Comparison of ENCODE assay signal across 8 cellular contexts in the genomic region with DNA sequence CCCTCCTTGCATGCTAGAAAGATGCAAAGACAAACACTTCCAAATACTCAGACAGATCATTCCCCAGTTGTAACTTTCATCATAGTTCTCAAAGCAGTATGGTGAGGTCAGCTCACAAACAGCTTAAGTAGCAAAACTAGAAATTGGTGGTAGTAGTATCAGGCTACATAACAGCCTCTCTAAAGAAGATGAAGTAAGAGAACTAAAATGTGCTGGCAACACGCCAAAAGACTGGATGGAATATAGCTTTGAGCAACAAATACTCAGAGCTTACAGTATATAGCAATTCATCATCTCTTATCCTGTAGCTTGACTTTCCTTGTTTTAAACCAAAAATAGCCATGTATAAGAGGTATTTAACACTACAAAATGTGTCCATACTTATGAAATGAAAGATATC. TPM values are rescaled to one million over a fixed set of nuclear protein-coding genes. Genes with fewer than 3 reads are reported as not detected.
A peak's percentile ranks its signal among the peaks of the same experiment; 100 is the strongest.
DNase-seq lines count a peak whose midpoint lies in the region; ATAC-seq and TF ChIP-seq lines count a peak whose summit lies in the region.

No MANE protein-coding gene starts in this region.

- H3K27ac ChIP-seq in SK-N-SH (ENCODE audit: low read depth in 2 of 2, low read length in 1 of 2) (peak overlapping the region in 1 of 2 experiments; percentile 96; a peak in 2 of 4 replicates), left ventricle myocardium inferior (replicated peaks) (peak overlapping the region; percentile 85)

- no peaks in the 10 kb centered on the region for H3K9me3 ChIP-seq in SK-N-SH
- H3K9me3 ChIP-seq in left ventricle myocardium inferior (replicated peaks) = no peaks in the 10 kb centered on the region

- H3K27me3 Mint-ChIP-seq in type B pancreatic cell = no peaks in the 10 kb centered on the region
- H3K27me3 Mint-ChIP-seq in activated CD8-positive, alpha-beta memory T cell treated with anti-CD3 and anti-CD28 coated beads, Interleukin-2, amount 10 ng/mL, durations not matched to agents 7 days and 5 days = no peaks in the 10 kb centered on the region

- peaks cover 14% of the 10 kb centered on the region for H3K36me3 Mint-ChIP-seq in type B pancreatic cell
- peaks cover 21% of the 10 kb centered on the region for H3K36me3 Mint-ChIP-seq in activated CD8-positive, alpha-beta memory T cell treated with anti-CD3 and anti-CD28 coated beads, Interleukin-2, amount 10 ng/mL, durations not matched to agents 7 days and 5 days

- peak overlapping the region; percentile 56 for H3K4me3 Mint-ChIP-seq in type B pancreatic cell
- no peak overlapping the region for H3K4me3 Mint-ChIP-seq in activated CD8-positive, alpha-beta memory T cell treated with anti-CD3 and anti-CD28 coated beads, Interleukin-2, amount 10 ng/mL, durations not matched to agents 7 days and 5 days

- H3K4me1 ChIP-seq in SK-N-SH (ENCODE audit: control insufficient read depth in 1 of 2, insufficient read depth in 2 of 2, low read depth in 1 of 2, low read length in 1 of 2) (peaks cover 0 to 64% of the 10 kb centered on the region in 2 experiments; a peak in 3 of 4 replicates), left ventricle myocardium inferior (peaks cover 98% of the 10 kb centered on the region)

- H3K4me2 ChIP-seq in SK-N-SH = peak overlapping the region; percentile 18; the same call in 1 of the 2 replicates

- TF ChIP-seq RAD21 in SK-N-SH (IDR thresholded peaks at IDR 0.05; ENCODE audit: low read length) = no peak

- H3K4me1 Mint-ChIP-seq in type B pancreatic cell (ENCODE audit: unreplicated experiment) = peaks cover 28% of the 10 kb centered on the region
- H3K4me1 Mint-ChIP-seq in activated CD8-positive, alpha-beta memory T cell treated with anti-CD3 and anti-CD28 coated beads, Interleukin-2, amount 10 ng/mL, durations not matched to agents 7 days and 5 days = peaks cover 31% of the 10 kb centered on the region

- H3F3A ChIP-seq in SK-N-SH (replicated peaks; ENCODE audit: insufficient read depth) = peaks cover 63% of the 10 kb centered on the region

- DNase-seq in AG20443 (ENCODE audit: low spot score) (peak; percentile 28), SK-N-SH (no peak), left ventricle myocardium inferior (no peak), type B pancreatic cell (ENCODE audit: extremely low spot score, unreplicated experiment) (no peak), GM10248 (ENCODE audit: extremely low spot score) (no peak)
- DNase-seq in activated effector memory CD4-positive, alpha-beta T cell treated with anti-CD3 and anti-CD28 coated beads, Interleukin-2, amount 50 U/mL, for 16 hours = no peak
- DNase-seq in activated CD8-positive, alpha-beta memory T cell treated with anti-CD3 and anti-CD28 coated beads, Interleukin-2, amount 10 ng/mL, durations not matched to agents 7 days and 5 days = no peak

- TF ChIP-seq CTCF in SK-N-SH (IDR thresholded peaks at IDR 0.05) (no peak), left ventricle myocardium inferior (IDR thresholded peaks at IDR 0.05; ENCODE audit: borderline replicate concordance) (no peak), type B pancreatic cell (conservative IDR thresholded peaks at IDR 0.05) (no peak), GM10248 (IDR thresholded peaks at IDR 0.05; ENCODE audit: control extremely low read depth, extremely low read depth, low read depth, missing control alignments) (no peak)

- peak overlapping the region; percentile 66 for H3K27ac Mint-ChIP-seq in type B pancreatic cell
- H3K27ac Mint-ChIP-seq in activated CD8-positive, alpha-beta memory T cell treated with anti-CD3 and anti-CD28 coated beads, Interleukin-2, amount 10 ng/mL, durations not matched to agents 7 days and 5 days = no peak overlapping the region

- CTCF ChIA-PET in SK-N-SH (lab: Yijun Ruan, JAX) (no interaction called here), GM10248 (lab: Yijun Ruan, JAX) (interaction anchor here (0.8 to 1.2 kb wide), 3 partner anchors 15 to 56 kb away, joined by 3 read pairs; no protein-coding TSS in a partner anchor)
- CTCF ChIA-PET in activated CD8-positive, alpha-beta memory T cell treated with anti-CD3 and anti-CD28 coated beads, Interleukin-2, amount 10 ng/mL, durations not matched to agents 7 days and 5 days (lab: Charles Lee) = interaction anchor here (1.1 to 1.9 kb wide), 2 partner anchors 9 to 56 kb away, joined by 3 to 7 read pairs; no protein-coding TSS in a partner anchor

- H3K27me3 ChIP-seq in SK-N-SH (ENCODE audit: insufficient read depth) = no peaks in the 10 kb centered on the region
- no peaks in the 10 kb centered on the region for H3K27me3 ChIP-seq in left ventricle myocardium inferior (ENCODE audit: low read depth)

- no peak overlapping the region; the same call in 1 of the 2 replicates for H3K9ac ChIP-seq in SK-N-SH

- peaks cover 4% of the 10 kb centered on the region; the same call in 1 of the 2 replicates for H4K20me1 ChIP-seq in SK-N-SH (ENCODE audit: insufficient read depth)

- no peaks in the 10 kb centered on the region for H3K9me3 Mint-ChIP-seq in type B pancreatic cell
- H3K9me3 Mint-ChIP-seq in activated CD8-positive, alpha-beta memory T cell treated with anti-CD3 and anti-CD28 coated beads, Interleukin-2, amount 10 ng/mL, durations not matched to agents 7 days and 5 days (ENCODE audit: low read depth) = no peaks in the 10 kb centered on the region

- WGBS in SK-N-SH (ENCODE audit: low lambda C conversion rate) = 13% methylated on average over 1 of the region's 1 CpG

- ATAC-seq in HG02884 (IDR thresholded peaks at IDR 0.05; ENCODE audit: unreplicated experiment) = peak; percentile 45
- no peak for ATAC-seq in activated CD8-positive, alpha-beta memory T cell treated with anti-CD3 and anti-CD28 coated beads, Interleukin-2, amount 10 ng/mL, durations not matched to agents 7 days and 5 days

- no peaks in the 10 kb centered on the region for H3K9me2 ChIP-seq in SK-N-SH

- intact Hi-C loops in left ventricle myocardium inferior (cut with micrococcal nuclease) = no loop called here

- POLR2A ChIA-PET in SK-N-SH (lab: Yijun Ruan, JAX) = no interaction called here
- POLR2A ChIA-PET in GM10248 (lab: Yijun Ruan, JAX) = no interaction called here

- TF ChIP-seq EP300 in SK-N-SH (IDR thresholded peaks at IDR 0.05; ENCODE audit: borderline replicate concordance in 1 of 2, low read depth in 1 of 2, low read length in 1 of 2) = 0 out of 4 replicates have a peak, but pooled peaks of 1 of the 2 experiments have one; percentile 50

- H3K4me3 ChIP-seq in SK-N-SH (ENCODE audit: low read depth in 2 of 2, low read length in 1 of 2) (no peak overlapping the region), left ventricle myocardium inferior (no peak overlapping the region)

- H2AFZ ChIP-seq in SK-N-SH (ENCODE audit: low read depth) = no peak overlapping the region

- H3K36me3 ChIP-seq in SK-N-SH (replicated peaks in 1 of 2; ENCODE audit: control insufficient read depth in 1 of 2, insufficient read depth in 2 of 2, low read length in 1 of 2) = peaks cover 3 to 12% of the 10 kb centered on the region in 2 experiments
- H3K36me3 ChIP-seq in left ventricle myocardium inferior = peaks cover 17% of the 10 kb centered on the region

- H3K79me2 ChIP-seq in SK-N-SH (ENCODE audit: insufficient read depth) = peaks cover 79% of the 10 kb centered on the region

TF ChIP-seq in SK-N-SH, 30 proteins besides CTCF, POLR2A, EP300 and RAD21 (continues in another document):
- peak; percentile 38; the same call in 1 of the 2 replicates for TF ChIP-seq POLR2AphosphoS5 (IDR thresholded peaks at IDR 0.05; ENCODE audit: low read depth, low read length)
- TF ChIP-seq RCOR1 (IDR thresholded peaks at IDR 0.05; ENCODE audit: low read length) = no peak
- TF ChIP-seq, protein P1, sequence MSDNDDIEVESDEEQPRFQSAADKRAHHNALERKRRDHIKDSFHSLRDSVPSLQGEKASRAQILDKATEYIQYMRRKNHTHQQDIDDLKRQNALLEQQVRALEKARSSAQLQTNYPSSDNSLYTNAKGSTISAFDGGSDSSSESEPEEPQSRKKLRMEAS (IDR thresholded peaks at IDR 0.05; ENCODE audit: low read depth) = peak; percentile 25; the same call in 1 of the 2 replicates
- TF ChIP-seq FOXJ3 (CRISPR knock-in tag; IDR thresholded peaks at IDR 0.05) = no peak
- TF ChIP-seq ELF1 (IDR thresholded peaks at IDR 0.05) = no peak
- TF ChIP-seq SMC3 (IDR thresholded peaks at IDR 0.05; ENCODE audit: low read depth, low read length) = no peak
- peak; percentile 97 for TF ChIP-seq NFIC (IDR thresholded peaks at IDR 0.05; ENCODE audit: borderline replicate concordance)
- peak; percentile 80 for TF ChIP-seq MEF2A (IDR thresholded peaks at IDR 0.05; ENCODE audit: borderline replicate concordance, low read depth)
- TF ChIP-seq, protein P2, sequence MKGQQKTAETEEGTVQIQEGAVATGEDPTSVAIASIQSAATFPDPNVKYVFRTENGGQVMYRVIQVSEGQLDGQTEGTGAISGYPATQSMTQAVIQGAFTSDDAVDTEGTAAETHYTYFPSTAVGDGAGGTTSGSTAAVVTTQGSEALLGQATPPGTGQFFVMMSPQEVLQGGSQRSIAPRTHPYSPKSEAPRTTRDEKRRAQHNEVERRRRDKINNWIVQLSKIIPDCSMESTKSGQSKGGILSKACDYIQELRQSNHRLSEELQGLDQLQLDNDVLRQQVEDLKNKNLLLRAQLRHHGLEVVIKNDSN (IDR thresholded peaks at IDR 0.05; ENCODE audit: borderline replicate concordance, low read depth) = no peak
- no peak for TF ChIP-seq TAF1 (IDR thresholded peaks at IDR 0.05; ENCODE audit: borderline replicate concordance, low read depth, low read length)
- TF ChIP-seq JUND (IDR thresholded peaks at IDR 0.05) = peak; percentile 82
- TF ChIP-seq TEAD4 (IDR thresholded peaks at IDR 0.05; ENCODE audit: borderline replicate concordance, insufficient read depth) = 0 out of 2 replicates have a peak, but pooled peaks have one; percentile 57
- no peak for TF ChIP-seq RFX5 (IDR thresholded peaks at IDR 0.05; ENCODE audit: low read length)

RNA-seq across cellular contexts. Expression of a gene that starts 7.5 kb away (rescaled TPM):
- 55.2 and 63.6 TPM in 2 replicates for polyA plus RNA-seq in SK-N-SH (2012; rRNA removed)
- 78.2 and 78.4 TPM in 2 replicates for polyA plus RNA-seq in SK-N-SH (2012; cell fraction: cytosol; rRNA removed)
- polyA plus RNA-seq in SK-N-SH (2012; cell fraction: nucleus; rRNA removed) = 31.6 and 34.6 TPM in 2 replicates
- total RNA-seq in left ventricle myocardium inferior (68.7 TPM), type B pancreatic cell (ENCODE audit: low replicate concordance) (47.1 and 57.9 TPM in 2 replicates)
- 10 to 100 TPM; 48.9 to 57.5 TPM for total RNA-seq in activated CD8-positive, alpha-beta memory T cell treated with anti-CD3 and anti-CD28 coated beads, Interleukin-2, amount 10 ng/mL, durations not matched to agents 7 days and 5 days

RNA-seq across cellular contexts. Expression of a gene that starts 51.0 kb away (rescaled TPM):
- polyA plus RNA-seq in SK-N-SH (2012; rRNA removed) = 56.2 and 59.8 TPM in 2 replicates
- polyA plus RNA-seq in SK-N-SH (2012; cell fraction: cytosol; rRNA removed) = 39.3 and 56.3 TPM in 2 replicates
- polyA plus RNA-seq in SK-N-SH (2012; cell fraction: nucleus; rRNA removed) = 73.4 and 106 TPM in 2 replicates
- total RNA-seq in left ventricle myocardium inferior = 27.2 TPM
- 4.7 and 4.9 TPM in 2 replicates for total RNA-seq in type B pancreatic cell (ENCODE audit: low replicate concordance)
- total RNA-seq in activated CD8-positive, alpha-beta memory T cell treated with anti-CD3 and anti-CD28 coated beads, Interleukin-2, amount 10 ng/mL, durations not matched to agents 7 days and 5 days = 10 to 100 TPM; 10.7 to 13.5 TPM
